Comparison of ENCODE assay signal across 1 cellular context in genomic region chr12:122834229-122834920, GRCh38.
A peak's percentile ranks its signal among the peaks of the same experiment; 100 is the strongest.
TF ChIP-seq lines count a peak whose summit lies in the region.

No MANE protein-coding gene starts in this region.

TF ChIP-seq in HepG2, 621 proteins besides CTCF, POLR2A, EP300 and RAD21 (continued from another document and continues in another):
- TF ChIP-seq, protein P1, sequence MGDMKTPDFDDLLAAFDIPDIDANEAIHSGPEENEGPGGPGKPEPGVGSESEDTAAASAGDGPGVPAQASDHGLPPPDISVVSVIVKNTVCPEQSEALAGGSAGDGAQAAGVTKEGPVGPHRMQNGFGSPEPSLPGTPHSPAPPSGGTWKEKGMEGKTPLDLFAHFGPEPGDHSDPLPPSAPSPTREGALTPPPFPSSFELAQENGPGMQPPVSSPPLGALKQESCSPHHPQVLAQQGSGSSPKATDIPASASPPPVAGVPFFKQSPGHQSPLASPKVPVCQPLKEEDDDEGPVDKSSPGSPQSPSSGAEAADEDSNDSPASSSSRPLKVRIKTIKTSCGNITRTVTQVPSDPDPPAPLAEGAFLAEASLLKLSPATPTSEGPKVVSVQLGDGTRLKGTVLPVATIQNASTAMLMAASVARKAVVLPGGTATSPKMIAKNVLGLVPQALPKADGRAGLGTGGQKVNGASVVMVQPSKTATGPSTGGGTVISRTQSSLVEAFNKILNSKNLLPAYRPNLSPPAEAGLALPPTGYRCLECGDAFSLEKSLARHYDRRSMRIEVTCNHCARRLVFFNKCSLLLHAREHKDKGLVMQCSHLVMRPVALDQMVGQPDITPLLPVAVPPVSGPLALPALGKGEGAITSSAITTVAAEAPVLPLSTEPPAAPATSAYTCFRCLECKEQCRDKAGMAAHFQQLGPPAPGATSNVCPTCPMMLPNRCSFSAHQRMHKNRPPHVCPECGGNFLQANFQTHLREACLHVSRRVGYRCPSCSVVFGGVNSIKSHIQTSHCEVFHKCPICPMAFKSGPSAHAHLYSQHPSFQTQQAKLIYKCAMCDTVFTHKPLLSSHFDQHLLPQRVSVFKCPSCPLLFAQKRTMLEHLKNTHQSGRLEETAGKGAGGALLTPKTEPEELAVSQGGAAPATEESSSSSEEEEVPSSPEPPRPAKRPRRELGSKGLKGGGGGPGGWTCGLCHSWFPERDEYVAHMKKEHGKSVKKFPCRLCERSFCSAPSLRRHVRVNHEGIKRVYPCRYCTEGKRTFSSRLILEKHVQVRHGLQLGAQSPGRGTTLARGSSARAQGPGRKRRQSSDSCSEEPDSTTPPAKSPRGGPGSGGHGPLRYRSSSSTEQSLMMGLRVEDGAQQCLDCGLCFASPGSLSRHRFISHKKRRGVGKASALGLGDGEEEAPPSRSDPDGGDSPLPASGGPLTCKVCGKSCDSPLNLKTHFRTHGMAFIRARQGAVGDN (CRISPR knock-in tag; IDR thresholded peaks at IDR 0.05): peak; percentile 11; the same call in 1 of the 2 replicates
- TF ChIP-seq FOXC1 (CRISPR knock-in tag; IDR thresholded peaks at IDR 0.05; ENCODE audit: borderline replicate concordance): no peak
- TF ChIP-seq CBX5 (CRISPR knock-in tag; IDR thresholded peaks at IDR 0.05; ENCODE audit: borderline replicate concordance): no peak
- TF ChIP-seq, protein P2, sequence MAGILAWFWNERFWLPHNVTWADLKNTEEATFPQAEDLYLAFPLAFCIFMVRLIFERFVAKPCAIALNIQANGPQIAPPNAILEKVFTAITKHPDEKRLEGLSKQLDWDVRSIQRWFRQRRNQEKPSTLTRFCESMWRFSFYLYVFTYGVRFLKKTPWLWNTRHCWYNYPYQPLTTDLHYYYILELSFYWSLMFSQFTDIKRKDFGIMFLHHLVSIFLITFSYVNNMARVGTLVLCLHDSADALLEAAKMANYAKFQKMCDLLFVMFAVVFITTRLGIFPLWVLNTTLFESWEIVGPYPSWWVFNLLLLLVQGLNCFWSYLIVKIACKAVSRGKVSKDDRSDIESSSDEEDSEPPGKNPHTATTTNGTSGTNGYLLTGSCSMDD (CRISPR knock-in tag; IDR thresholded peaks at IDR 0.05): no peak
- TF ChIP-seq SPEN (CRISPR knock-in tag; IDR thresholded peaks at IDR 0.05; ENCODE audit: low read depth): no peak
- no peak for TF ChIP-seq SP1 (IDR thresholded peaks at IDR 0.05)
- no peak for TF ChIP-seq SP1 (CRISPR knock-in tag; IDR thresholded peaks at IDR 0.05)
- TF ChIP-seq TEF (CRISPR knock-in tag; IDR thresholded peaks at IDR 0.05): no peak
- TF ChIP-seq TEAD3 (CRISPR knock-in tag; optimal IDR thresholded peaks at IDR 0.05; ENCODE audit: borderline replicate concordance): peak; percentile 34
- no peak for TF ChIP-seq KAT2B (IDR thresholded peaks at IDR 0.05; ENCODE audit: borderline replicate concordance, low read depth, low read length)
- TF ChIP-seq, protein P3, sequence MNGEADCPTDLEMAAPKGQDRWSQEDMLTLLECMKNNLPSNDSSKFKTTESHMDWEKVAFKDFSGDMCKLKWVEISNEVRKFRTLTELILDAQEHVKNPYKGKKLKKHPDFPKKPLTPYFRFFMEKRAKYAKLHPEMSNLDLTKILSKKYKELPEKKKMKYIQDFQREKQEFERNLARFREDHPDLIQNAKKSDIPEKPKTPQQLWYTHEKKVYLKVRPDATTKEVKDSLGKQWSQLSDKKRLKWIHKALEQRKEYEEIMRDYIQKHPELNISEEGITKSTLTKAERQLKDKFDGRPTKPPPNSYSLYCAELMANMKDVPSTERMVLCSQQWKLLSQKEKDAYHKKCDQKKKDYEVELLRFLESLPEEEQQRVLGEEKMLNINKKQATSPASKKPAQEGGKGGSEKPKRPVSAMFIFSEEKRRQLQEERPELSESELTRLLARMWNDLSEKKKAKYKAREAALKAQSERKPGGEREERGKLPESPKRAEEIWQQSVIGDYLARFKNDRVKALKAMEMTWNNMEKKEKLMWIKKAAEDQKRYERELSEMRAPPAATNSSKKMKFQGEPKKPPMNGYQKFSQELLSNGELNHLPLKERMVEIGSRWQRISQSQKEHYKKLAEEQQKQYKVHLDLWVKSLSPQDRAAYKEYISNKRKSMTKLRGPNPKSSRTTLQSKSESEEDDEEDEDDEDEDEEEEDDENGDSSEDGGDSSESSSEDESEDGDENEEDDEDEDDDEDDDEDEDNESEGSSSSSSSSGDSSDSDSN (CRISPR knock-in tag; IDR thresholded peaks at IDR 0.05): 0 out of 2 replicates have a peak, but pooled peaks have one; percentile 27
- no peak for TF ChIP-seq NPAS2 (CRISPR knock-in tag; IDR thresholded peaks at IDR 0.05; ENCODE audit: borderline replicate concordance)
- no peak for TF ChIP-seq ZNF451 (CRISPR knock-in tag; IDR thresholded peaks at IDR 0.05)
- TF ChIP-seq HNRNPK (IDR thresholded peaks at IDR 0.05; ENCODE audit: low read depth, low read length, poor library complexity, severe bottlenecking): no peak
- no peak for TF ChIP-seq DR1 (CRISPR knock-in tag; IDR thresholded peaks at IDR 0.05)
- TF ChIP-seq ZNF800 (CRISPR knock-in tag; IDR thresholded peaks at IDR 0.05): 0 out of 2 replicates have a peak, but pooled peaks have one; percentile 35
- no peak for TF ChIP-seq ZNF879 (CRISPR knock-in tag; IDR thresholded peaks at IDR 0.05)
- no peak for TF ChIP-seq AKAP8 (CRISPR knock-in tag; IDR thresholded peaks at IDR 0.05)
- no peak for TF ChIP-seq ZGPAT (CRISPR knock-in tag; IDR thresholded peaks at IDR 0.05)
- TF ChIP-seq MLX (CRISPR knock-in tag; IDR thresholded peaks at IDR 0.05): no peak
- TF ChIP-seq RNF2 (conservative IDR thresholded peaks at IDR 0.05; ENCODE audit: low read depth): no peak
- no peak for TF ChIP-seq ZBTB7B (CRISPR knock-in tag; IDR thresholded peaks at IDR 0.05)
- TF ChIP-seq ZNF703 (CRISPR knock-in tag; IDR thresholded peaks at IDR 0.05; ENCODE audit: borderline replicate concordance): no peak
- TF ChIP-seq ZNF746 (CRISPR knock-in tag; IDR thresholded peaks at IDR 0.05): no peak
- TF ChIP-seq ZBTB14 (CRISPR knock-in tag; IDR thresholded peaks at IDR 0.05): no peak
- TF ChIP-seq NR2F6 (IDR thresholded peaks at IDR 0.05): no peak
- TF ChIP-seq NR2F6 (CRISPR knock-in tag; IDR thresholded peaks at IDR 0.05): peak; percentile 21; the same call in 1 of the 2 replicates
- TF ChIP-seq, protein P4, sequence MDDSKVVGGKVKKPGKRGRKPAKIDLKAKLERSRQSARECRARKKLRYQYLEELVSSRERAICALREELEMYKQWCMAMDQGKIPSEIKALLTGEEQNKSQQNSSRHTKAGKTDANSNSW (CRISPR knock-in tag; IDR thresholded peaks at IDR 0.05; ENCODE audit: borderline replicate concordance): no peak
- no peak for TF ChIP-seq IKZF1 (IDR thresholded peaks at IDR 0.05)
- no peak for TF ChIP-seq HNF1B (CRISPR knock-in tag; IDR thresholded peaks at IDR 0.05)
- TF ChIP-seq ZNF512 (CRISPR knock-in tag; IDR thresholded peaks at IDR 0.05): peak; percentile 94
- TF ChIP-seq FOXO4 (CRISPR knock-in tag; conservative IDR thresholded peaks at IDR 0.05): no peak
- no peak for TF ChIP-seq NONO (IDR thresholded peaks at IDR 0.05)
- TF ChIP-seq NONO (CRISPR knock-in tag; conservative IDR thresholded peaks at IDR 0.05): no peak
- TF ChIP-seq, protein P5, sequence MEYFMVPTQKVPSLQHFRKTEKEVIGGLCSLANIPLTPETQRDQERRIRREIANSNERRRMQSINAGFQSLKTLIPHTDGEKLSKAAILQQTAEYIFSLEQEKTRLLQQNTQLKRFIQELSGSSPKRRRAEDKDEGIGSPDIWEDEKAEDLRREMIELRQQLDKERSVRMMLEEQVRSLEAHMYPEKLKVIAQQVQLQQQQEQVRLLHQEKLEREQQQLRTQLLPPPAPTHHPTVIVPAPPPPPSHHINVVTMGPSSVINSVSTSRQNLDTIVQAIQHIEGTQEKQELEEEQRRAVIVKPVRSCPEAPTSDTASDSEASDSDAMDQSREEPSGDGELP (IDR thresholded peaks at IDR 0.05; ENCODE audit: borderline replicate concordance, low read depth): peak; percentile 33; the same call in 1 of the 2 replicates
- no peak for TF ChIP-seq NR2C2 (CRISPR knock-in tag; IDR thresholded peaks at IDR 0.05; ENCODE audit: borderline replicate concordance)
- no peak for TF ChIP-seq ZSCAN22 (CRISPR knock-in tag; IDR thresholded peaks at IDR 0.05)
- no peak for TF ChIP-seq FOXK2 (IDR thresholded peaks at IDR 0.05)
- 0 out of 2 replicates have a peak, but pooled peaks have one; percentile 9 for TF ChIP-seq HNF4G (IDR thresholded peaks at IDR 0.05; ENCODE audit: borderline replicate concordance, low read depth, low read length)
- no peak for TF ChIP-seq HNF4G (CRISPR knock-in tag; IDR thresholded peaks at IDR 0.05; ENCODE audit: borderline replicate concordance, low read depth)
- no peak for TF ChIP-seq BORCS8-MEF2B (CRISPR knock-in tag; IDR thresholded peaks at IDR 0.05)
- no peak for TF ChIP-seq ZFP36L1 (CRISPR knock-in tag; IDR thresholded peaks at IDR 0.05)
- TF ChIP-seq HNRNPL (IDR thresholded peaks at IDR 0.05; ENCODE audit: low read depth, low read length): 0 out of 2 replicates have a peak, but pooled peaks have one; percentile 32
- no peak for TF ChIP-seq ZNF33A (CRISPR knock-in tag; IDR thresholded peaks at IDR 0.05; ENCODE audit: borderline replicate concordance)
